1 cellular context compared by ENCODE assay signal in the genomic region with DNA sequence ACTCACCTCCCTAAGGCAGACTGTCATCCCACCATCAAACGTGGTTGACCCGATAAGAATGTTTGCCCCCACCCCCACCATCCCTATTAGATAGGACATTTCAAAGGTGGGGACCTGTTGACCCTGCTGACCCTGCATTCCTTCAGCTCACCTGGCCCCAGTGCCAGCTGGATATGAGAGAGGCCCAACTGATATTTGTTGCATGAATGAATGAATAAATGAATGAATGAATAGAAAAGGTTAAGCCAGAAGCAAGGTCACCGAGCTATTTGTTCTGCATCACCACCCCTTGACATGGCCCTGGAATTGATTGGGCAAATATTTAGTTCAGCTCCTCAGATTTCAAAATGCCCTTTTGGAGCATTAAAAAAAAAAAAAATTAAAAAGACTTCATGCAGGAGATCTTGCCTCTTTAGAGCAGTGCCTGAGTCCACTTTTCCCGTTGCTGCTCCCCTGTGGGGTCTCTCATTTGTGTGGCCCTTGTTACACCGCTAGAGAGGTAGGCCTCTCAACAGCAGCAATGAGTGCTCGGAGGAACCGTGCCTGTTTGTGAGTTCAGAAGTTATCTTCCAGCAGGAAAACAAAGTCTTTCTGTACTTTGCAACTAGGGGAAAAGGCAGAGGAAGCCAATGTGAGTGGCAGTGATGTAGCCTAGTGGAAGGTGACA.
A peak's percentile ranks its signal among the peaks of the same experiment; 100 is the strongest.
TF ChIP-seq lines count a peak whose summit lies in the region.

No MANE protein-coding gene starts in this region.

TF ChIP-seq in HepG2, 621 proteins besides CTCF, POLR2A, EP300 and RAD21 (continues in another document):
- TF ChIP-seq CCDC6 (CRISPR knock-in tag; IDR thresholded peaks at IDR 0.05) (peak; percentile 54; the same call in 1 of the 2 replicates), RFX1 (IDR thresholded peaks at IDR 0.05) (no peak), NFKB2 (CRISPR knock-in tag; IDR thresholded peaks at IDR 0.05; ENCODE audit: borderline replicate concordance) (no peak), ZSCAN20 (CRISPR knock-in tag; IDR thresholded peaks at IDR 0.05; ENCODE audit: borderline replicate concordance) (no peak), ADNP (CRISPR knock-in tag; IDR thresholded peaks at IDR 0.05) (no peak), KLF12 (CRISPR knock-in tag; IDR thresholded peaks at IDR 0.05; ENCODE audit: borderline replicate concordance) (no peak), HIVEP1 (CRISPR knock-in tag; IDR thresholded peaks at IDR 0.05) (0 out of 2 replicates have a peak, but pooled peaks have one; percentile 63), MLLT10 (CRISPR knock-in tag; IDR thresholded peaks at IDR 0.05) (no peak), ONECUT2 (CRISPR knock-in tag; IDR thresholded peaks at IDR 0.05) (peak; percentile 87), CHD2 (IDR thresholded peaks at IDR 0.05; ENCODE audit: low read depth, low read length) (no peak), ZEB1 (IDR thresholded peaks at IDR 0.05; ENCODE audit: insufficient replicate concordance, low read depth) (peak; percentile 99), ETV5 (CRISPR knock-in tag; IDR thresholded peaks at IDR 0.05; ENCODE audit: borderline replicate concordance) (peak; percentile 44; the same call in 1 of the 2 replicates), PCBP1 (IDR thresholded peaks at IDR 0.05; ENCODE audit: borderline replicate concordance, low read depth, low read length) (no peak), CEBPB (IDR thresholded peaks at IDR 0.05; ENCODE audit: borderline replicate concordance, low read depth, low read length) (peak; percentile 24; the same call in 1 of the 2 replicates), ZNF343 (CRISPR knock-in tag; IDR thresholded peaks at IDR 0.05) (no peak), SIX4 (CRISPR knock-in tag; IDR thresholded peaks at IDR 0.05) (peak; percentile 95), PAWR (CRISPR knock-in tag; IDR thresholded peaks at IDR 0.05; ENCODE audit: borderline replicate concordance) (no peak), RORA (CRISPR knock-in tag; IDR thresholded peaks at IDR 0.05) (no peak), EEA1 (CRISPR knock-in tag; IDR thresholded peaks at IDR 0.05; ENCODE audit: borderline replicate concordance) (no peak), ARHGAP35 (CRISPR knock-in tag; IDR thresholded peaks at IDR 0.05; ENCODE audit: borderline replicate concordance) (no peak), HOXA7 (CRISPR knock-in tag; IDR thresholded peaks at IDR 0.05) (no peak), TSC22D2 (CRISPR knock-in tag; IDR thresholded peaks at IDR 0.05; ENCODE audit: borderline replicate concordance) (no peak), ZZZ3 (CRISPR knock-in tag; IDR thresholded peaks at IDR 0.05; ENCODE audit: borderline replicate concordance) (no peak), JUNB (CRISPR knock-in tag; IDR thresholded peaks at IDR 0.05; ENCODE audit: borderline replicate concordance) (no peak), ZNF550 (CRISPR knock-in tag; IDR thresholded peaks at IDR 0.05; ENCODE audit: borderline replicate concordance) (no peak), ZC3H4 (CRISPR knock-in tag; IDR thresholded peaks at IDR 0.05; ENCODE audit: borderline replicate concordance) (no peak), CREM (IDR thresholded peaks at IDR 0.05) (peak; percentile 88), CREM (CRISPR knock-in tag; IDR thresholded peaks at IDR 0.05) (no peak), ZNF839 (CRISPR knock-in tag; IDR thresholded peaks at IDR 0.05; ENCODE audit: borderline replicate concordance) (no peak), FOSL2 (CRISPR knock-in tag; IDR thresholded peaks at IDR 0.05) (peak; percentile 60), ZFP62 (CRISPR knock-in tag; IDR thresholded peaks at IDR 0.05) (no peak), ZSCAN9 (CRISPR knock-in tag; IDR thresholded peaks at IDR 0.05; ENCODE audit: borderline replicate concordance) (no peak; the same call in 1 of the 2 replicates), ZNF331 (CRISPR knock-in tag; IDR thresholded peaks at IDR 0.05) (no peak), ZNF572 (CRISPR knock-in tag; IDR thresholded peaks at IDR 0.05) (no peak), DPF2 (CRISPR knock-in tag; IDR thresholded peaks at IDR 0.05; ENCODE audit: borderline replicate concordance, low read depth) (peak; percentile 62), ZNF766 (CRISPR knock-in tag; IDR thresholded peaks at IDR 0.05; ENCODE audit: borderline replicate concordance) (no peak), SSRP1 (CRISPR knock-in tag; IDR thresholded peaks at IDR 0.05) (no peak), IRF2 (CRISPR knock-in tag; IDR thresholded peaks at IDR 0.05) (peak; percentile 38; the same call in 1 of the 2 replicates), ZNF101 (CRISPR knock-in tag; IDR thresholded peaks at IDR 0.05; ENCODE audit: borderline replicate concordance, low read depth) (no peak), MBNL3 (CRISPR knock-in tag; conservative IDR thresholded peaks at IDR 0.05) (no peak), ZNF678 (CRISPR knock-in tag; IDR thresholded peaks at IDR 0.05) (no peak), ZSCAN21 (CRISPR knock-in tag; IDR thresholded peaks at IDR 0.05; ENCODE audit: borderline replicate concordance) (0 out of 2 replicates have a peak, but pooled peaks have one; percentile 55), NFE2L1 (CRISPR knock-in tag; IDR thresholded peaks at IDR 0.05; ENCODE audit: borderline replicate concordance) (no peak), ZNF274 (CRISPR knock-in tag; IDR thresholded peaks at IDR 0.05) (no peak), KDM5B (CRISPR knock-in tag; IDR thresholded peaks at IDR 0.05; ENCODE audit: borderline replicate concordance) (no peak), CBX5 (CRISPR knock-in tag; IDR thresholded peaks at IDR 0.05; ENCODE audit: borderline replicate concordance) (no peak), HES4 (CRISPR knock-in tag; IDR thresholded peaks at IDR 0.05; ENCODE audit: borderline replicate concordance) (no peak), SMARCC2 (IDR thresholded peaks at IDR 0.05) (no peak), ZBTB42 (CRISPR knock-in tag; IDR thresholded peaks at IDR 0.05) (no peak), JUND (CRISPR knock-in tag; IDR thresholded peaks at IDR 0.05) (peak; percentile 56; the same call in 1 of the 2 replicates), HNRNPLL (IDR thresholded peaks at IDR 0.05; ENCODE audit: low read depth, low read length, poor library complexity, severe bottlenecking) (no peak)
- TF ChIP-seq, protein P1, sequence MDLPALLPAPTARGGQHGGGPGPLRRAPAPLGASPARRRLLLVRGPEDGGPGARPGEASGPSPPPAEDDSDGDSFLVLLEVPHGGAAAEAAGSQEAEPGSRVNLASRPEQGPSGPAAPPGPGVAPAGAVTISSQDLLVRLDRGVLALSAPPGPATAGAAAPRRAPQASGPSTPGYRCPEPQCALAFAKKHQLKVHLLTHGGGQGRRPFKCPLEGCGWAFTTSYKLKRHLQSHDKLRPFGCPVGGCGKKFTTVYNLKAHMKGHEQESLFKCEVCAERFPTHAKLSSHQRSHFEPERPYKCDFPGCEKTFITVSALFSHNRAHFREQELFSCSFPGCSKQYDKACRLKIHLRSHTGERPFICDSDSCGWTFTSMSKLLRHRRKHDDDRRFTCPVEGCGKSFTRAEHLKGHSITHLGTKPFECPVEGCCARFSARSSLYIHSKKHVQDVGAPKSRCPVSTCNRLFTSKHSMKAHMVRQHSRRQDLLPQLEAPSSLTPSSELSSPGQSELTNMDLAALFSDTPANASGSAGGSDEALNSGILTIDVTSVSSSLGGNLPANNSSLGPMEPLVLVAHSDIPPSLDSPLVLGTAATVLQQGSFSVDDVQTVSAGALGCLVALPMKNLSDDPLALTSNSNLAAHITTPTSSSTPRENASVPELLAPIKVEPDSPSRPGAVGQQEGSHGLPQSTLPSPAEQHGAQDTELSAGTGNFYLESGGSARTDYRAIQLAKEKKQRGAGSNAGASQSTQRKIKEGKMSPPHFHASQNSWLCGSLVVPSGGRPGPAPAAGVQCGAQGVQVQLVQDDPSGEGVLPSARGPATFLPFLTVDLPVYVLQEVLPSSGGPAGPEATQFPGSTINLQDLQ (CRISPR knock-in tag; IDR thresholded peaks at IDR 0.05): no peak
- TF ChIP-seq, protein P2, sequence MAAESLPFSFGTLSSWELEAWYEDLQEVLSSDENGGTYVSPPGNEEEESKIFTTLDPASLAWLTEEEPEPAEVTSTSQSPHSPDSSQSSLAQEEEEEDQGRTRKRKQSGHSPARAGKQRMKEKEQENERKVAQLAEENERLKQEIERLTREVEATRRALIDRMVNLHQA (CRISPR knock-in tag; IDR thresholded peaks at IDR 0.05): 0 out of 2 replicates have a peak, but pooled peaks have one; percentile 28
- TF ChIP-seq, protein P3, sequence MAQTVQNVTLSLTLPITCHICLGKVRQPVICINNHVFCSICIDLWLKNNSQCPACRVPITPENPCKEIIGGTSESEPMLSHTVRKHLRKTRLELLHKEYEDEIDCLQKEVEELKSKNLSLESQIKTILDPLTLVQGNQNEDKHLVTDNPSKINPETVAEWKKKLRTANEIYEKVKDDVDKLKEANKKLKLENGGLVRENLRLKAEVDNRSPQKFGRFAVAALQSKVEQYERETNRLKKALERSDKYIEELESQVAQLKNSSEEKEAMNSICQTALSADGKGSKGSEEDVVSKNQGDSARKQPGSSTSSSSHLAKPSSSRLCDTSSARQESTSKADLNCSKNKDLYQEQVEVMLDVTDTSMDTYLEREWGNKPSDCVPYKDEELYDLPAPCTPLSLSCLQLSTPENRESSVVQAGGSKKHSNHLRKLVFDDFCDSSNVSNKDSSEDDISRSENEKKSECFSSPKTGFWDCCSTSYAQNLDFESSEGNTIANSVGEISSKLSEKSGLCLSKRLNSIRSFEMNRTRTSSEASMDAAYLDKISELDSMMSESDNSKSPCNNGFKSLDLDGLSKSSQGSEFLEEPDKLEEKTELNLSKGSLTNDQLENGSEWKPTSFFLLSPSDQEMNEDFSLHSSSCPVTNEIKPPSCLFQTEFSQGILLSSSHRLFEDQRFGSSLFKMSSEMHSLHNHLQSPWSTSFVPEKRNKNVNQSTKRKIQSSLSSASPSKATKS (CRISPR knock-in tag; IDR thresholded peaks at IDR 0.05): no peak
- TF ChIP-seq, protein P4, sequence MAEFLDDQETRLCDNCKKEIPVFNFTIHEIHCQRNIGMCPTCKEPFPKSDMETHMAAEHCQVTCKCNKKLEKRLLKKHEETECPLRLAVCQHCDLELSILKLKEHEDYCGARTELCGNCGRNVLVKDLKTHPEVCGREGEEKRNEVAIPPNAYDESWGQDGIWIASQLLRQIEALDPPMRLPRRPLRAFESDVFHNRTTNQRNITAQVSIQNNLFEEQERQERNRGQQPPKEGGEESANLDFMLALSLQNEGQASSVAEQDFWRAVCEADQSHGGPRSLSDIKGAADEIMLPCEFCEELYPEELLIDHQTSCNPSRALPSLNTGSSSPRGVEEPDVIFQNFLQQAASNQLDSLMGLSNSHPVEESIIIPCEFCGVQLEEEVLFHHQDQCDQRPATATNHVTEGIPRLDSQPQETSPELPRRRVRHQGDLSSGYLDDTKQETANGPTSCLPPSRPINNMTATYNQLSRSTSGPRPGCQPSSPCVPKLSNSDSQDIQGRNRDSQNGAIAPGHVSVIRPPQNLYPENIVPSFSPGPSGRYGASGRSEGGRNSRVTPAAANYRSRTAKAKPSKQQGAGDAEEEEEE (CRISPR knock-in tag; IDR thresholded peaks at IDR 0.05; ENCODE audit: borderline replicate concordance): no peak
- TF ChIP-seq, protein P5, sequence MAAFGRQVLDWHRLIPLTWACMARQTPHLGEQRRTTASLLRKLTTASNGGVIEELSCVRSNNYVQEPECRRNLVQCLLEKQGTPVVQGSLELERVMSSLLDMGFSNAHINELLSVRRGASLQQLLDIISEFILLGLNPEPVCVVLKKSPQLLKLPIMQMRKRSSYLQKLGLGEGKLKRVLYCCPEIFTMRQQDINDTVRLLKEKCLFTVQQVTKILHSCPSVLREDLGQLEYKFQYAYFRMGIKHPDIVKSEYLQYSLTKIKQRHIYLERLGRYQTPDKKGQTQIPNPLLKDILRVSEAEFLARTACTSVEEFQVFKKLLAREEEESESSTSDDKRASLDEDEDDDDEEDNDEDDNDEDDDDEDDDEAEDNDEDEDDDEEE (CRISPR knock-in tag; IDR thresholded peaks at IDR 0.05): no peak
- TF ChIP-seq, protein P6, sequence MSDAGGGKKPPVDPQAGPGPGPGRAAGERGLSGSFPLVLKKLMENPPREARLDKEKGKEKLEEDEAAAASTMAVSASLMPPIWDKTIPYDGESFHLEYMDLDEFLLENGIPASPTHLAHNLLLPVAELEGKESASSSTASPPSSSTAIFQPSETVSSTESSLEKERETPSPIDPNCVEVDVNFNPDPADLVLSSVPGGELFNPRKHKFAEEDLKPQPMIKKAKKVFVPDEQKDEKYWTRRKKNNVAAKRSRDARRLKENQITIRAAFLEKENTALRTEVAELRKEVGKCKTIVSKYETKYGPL (CRISPR knock-in tag; IDR thresholded peaks at IDR 0.05): no peak
- TF ChIP-seq, protein P7, sequence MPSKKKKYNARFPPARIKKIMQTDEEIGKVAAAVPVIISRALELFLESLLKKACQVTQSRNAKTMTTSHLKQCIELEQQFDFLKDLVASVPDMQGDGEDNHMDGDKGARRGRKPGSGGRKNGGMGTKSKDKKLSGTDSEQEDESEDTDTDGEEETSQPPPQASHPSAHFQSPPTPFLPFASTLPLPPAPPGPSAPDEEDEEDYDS (CRISPR knock-in tag; IDR thresholded peaks at IDR 0.05): no peak
- TF ChIP-seq, protein P8, sequence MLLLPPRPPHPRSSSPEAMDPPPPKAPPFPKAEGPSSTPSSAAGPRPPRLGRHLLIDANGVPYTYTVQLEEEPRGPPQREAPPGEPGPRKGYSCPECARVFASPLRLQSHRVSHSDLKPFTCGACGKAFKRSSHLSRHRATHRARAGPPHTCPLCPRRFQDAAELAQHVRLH (CRISPR knock-in tag; IDR thresholded peaks at IDR 0.05; ENCODE audit: borderline replicate concordance, low read depth): 0 out of 2 replicates have a peak, but pooled peaks have one; percentile 36
- TF ChIP-seq, protein P9, sequence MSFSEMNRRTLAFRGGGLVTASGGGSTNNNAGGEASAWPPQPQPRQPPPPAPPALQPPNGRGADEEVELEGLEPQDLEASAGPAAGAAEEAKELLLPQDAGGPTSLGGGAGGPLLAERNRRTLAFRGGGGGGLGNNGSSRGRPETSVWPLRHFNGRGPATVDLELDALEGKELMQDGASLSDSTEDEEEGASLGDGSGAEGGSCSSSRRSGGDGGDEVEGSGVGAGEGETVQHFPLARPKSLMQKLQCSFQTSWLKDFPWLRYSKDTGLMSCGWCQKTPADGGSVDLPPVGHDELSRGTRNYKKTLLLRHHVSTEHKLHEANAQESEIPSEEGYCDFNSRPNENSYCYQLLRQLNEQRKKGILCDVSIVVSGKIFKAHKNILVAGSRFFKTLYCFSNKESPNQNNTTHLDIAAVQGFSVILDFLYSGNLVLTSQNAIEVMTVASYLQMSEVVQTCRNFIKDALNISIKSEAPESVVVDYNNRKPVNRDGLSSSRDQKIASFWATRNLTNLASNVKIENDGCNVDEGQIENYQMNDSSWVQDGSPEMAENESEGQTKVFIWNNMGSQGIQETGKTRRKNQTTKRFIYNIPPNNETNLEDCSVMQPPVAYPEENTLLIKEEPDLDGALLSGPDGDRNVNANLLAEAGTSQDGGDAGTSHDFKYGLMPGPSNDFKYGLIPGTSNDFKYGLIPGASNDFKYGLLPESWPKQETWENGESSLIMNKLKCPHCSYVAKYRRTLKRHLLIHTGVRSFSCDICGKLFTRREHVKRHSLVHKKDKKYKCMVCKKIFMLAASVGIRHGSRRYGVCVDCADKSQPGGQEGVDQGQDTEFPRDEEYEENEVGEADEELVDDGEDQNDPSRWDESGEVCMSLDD (CRISPR knock-in tag; IDR thresholded peaks at IDR 0.05; ENCODE audit: borderline replicate concordance): no peak
- TF ChIP-seq, protein P10, sequence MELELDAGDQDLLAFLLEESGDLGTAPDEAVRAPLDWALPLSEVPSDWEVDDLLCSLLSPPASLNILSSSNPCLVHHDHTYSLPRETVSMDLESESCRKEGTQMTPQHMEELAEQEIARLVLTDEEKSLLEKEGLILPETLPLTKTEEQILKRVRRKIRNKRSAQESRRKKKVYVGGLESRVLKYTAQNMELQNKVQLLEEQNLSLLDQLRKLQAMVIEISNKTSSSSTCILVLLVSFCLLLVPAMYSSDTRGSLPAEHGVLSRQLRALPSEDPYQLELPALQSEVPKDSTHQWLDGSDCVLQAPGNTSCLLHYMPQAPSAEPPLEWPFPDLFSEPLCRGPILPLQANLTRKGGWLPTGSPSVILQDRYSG (CRISPR knock-in tag; IDR thresholded peaks at IDR 0.05): no peak
